15 cellular contexts compared by ENCODE assay signal in genomic region chr18:9824862-9825479, GRCh38.
DNase-seq lines count a peak whose midpoint lies in the region; ATAC-seq and TF ChIP-seq lines count a peak whose summit lies in the region.
"Had no signal": no experiment of that assay in that cellular context is flagged by ENCODE, and none has a peak within 500 bp of the region (broad histone marks: within the 10 kb centered on the region; RNA-seq: fewer than 3 reads in every experiment).

No MANE protein-coding gene starts in this region.

- POLR2A ChIA-PET in Caco-2 (lab: Charles Lee), result no interaction called here

- peak in 1 of 2 experiments; percentile 12 for DNase-seq in Caco-2
- DNase-seq in brain microvascular endothelial cell, result no peak
- no peak for DNase-seq in NCI-H1105 (lab: John Stamatoyannopoulos, UW)
- DNase-seq: activated CD4-positive, alpha-beta T cell treated with anti-CD3 and anti-CD28 coated beads for 4 hours; activated naive CD4-positive, alpha-beta T cell treated with anti-CD3 and anti-CD28 coated beads for 36 hours; BE2C; effector memory CD4-positive, alpha-beta T cell; GOT3; NCI-H2227 treated with DMSO at 0.1 percent for 48 hours; SJCRH30 had no signal

- in situ Hi-C loops in brain microvascular endothelial cell (cut with HindIII; ENCODE audit: low pct_ligation_motif_present, low sequenced_read_pairs), result no loop called here

- H3K9me3 Mint-ChIP-seq in Caco-2 (ENCODE audit: unreplicated experiment), result no peaks in the 10 kb centered on the region
- H3K9me3 Mint-ChIP-seq: activated naive CD4-positive, alpha-beta T cell treated with anti-CD3 and anti-CD28 coated beads for 36 hours had no signal

- CTCF ChIA-PET in Caco-2 (lab: Charles Lee), result no interaction called here

- H3K4me3 ChIP-seq in Caco-2 (ENCODE audit: low read depth, low read length) (no peak overlapping the region), brain microvascular endothelial cell (ENCODE audit: low read depth, low read length) (no peak overlapping the region), skin epidermis (no peak overlapping the region)
- H3K4me3 ChIP-seq: SJCRH30 had no signal

- peaks cover 18% of the 10 kb centered on the region for H3K4me1 Mint-ChIP-seq in Caco-2 (ENCODE audit: low read depth, unreplicated experiment)

- BruUV-seq in Caco-2 (replicated peaks; lab: Mats Ljungman, UMichigan), result TSS peak; percentile 98

- ATAC-seq in esophagus mucosa (no peak), HG02763 (IDR thresholded peaks at IDR 0.05; ENCODE audit: unreplicated experiment) (no peak), GM21576 (IDR thresholded peaks at IDR 0.05; ENCODE audit: unreplicated experiment) (no peak)

- peak overlapping the region; percentile 57 for H3K27ac ChIP-seq in brain microvascular endothelial cell
- H3K27ac ChIP-seq in layer of hippocampus (ENCODE audit: low read depth, low read length), result peak overlapping the region; percentile 67
- H3K27ac ChIP-seq in skin epidermis, result peak overlapping the region in 19 of 21 experiments; percentile 5 to 82 (median 58)
- H3K27ac ChIP-seq: SJCRH30 had no signal

- intact Hi-C loops in Caco-2 (cut with micrococcal nuclease; ENCODE audit: unreplicated experiment), result loop anchor here (1.0 to 5.0 kb wide), 3 partner anchors 17 to 87 kb away; partner anchors contain the start of gene VAPA

- H3K27ac Mint-ChIP-seq in Caco-2 (ENCODE audit: unreplicated experiment), result peak overlapping the region; percentile 96
- H3K27ac Mint-ChIP-seq: activated naive CD4-positive, alpha-beta T cell treated with anti-CD3 and anti-CD28 coated beads for 36 hours had no signal

- TF ChIP-seq CTCF in Caco-2 (IDR thresholded peaks at IDR 0.05; ENCODE audit: insufficient read depth in 1 of 2, low read depth in 1 of 2, low read length in 1 of 2, severe bottlenecking in 1 of 2, unreplicated experiment in 1 of 2) (no peak), brain microvascular endothelial cell (IDR thresholded peaks at IDR 0.05; ENCODE audit: low read depth, low read length, missing control alignments) (no peak)

- H3K9me3 ChIP-seq in Caco-2, result no peaks in the 10 kb centered on the region
- H3K9me3 ChIP-seq: BE2C, SJCRH30 had no signal

- H3K36me3 Mint-ChIP-seq in Caco-2 (ENCODE audit: insufficient read depth, unreplicated experiment), result peaks cover 4% of the 10 kb centered on the region

- peaks cover 28% of the 10 kb centered on the region for H3K4me1 ChIP-seq in Caco-2
- H3K4me1 ChIP-seq: BE2C, SJCRH30 had no signal

- peak overlapping the region; percentile 43 for H3K4me3 Mint-ChIP-seq in Caco-2 (ENCODE audit: unreplicated experiment)
- H3K4me3 Mint-ChIP-seq: activated naive CD4-positive, alpha-beta T cell treated with anti-CD3 and anti-CD28 coated beads for 36 hours had no signal

- H3K36me3 ChIP-seq in Caco-2 (ENCODE audit: control insufficient read depth, insufficient read depth, low read length) (no peaks in the 10 kb centered on the region), brain microvascular endothelial cell (replicated peaks) (peaks cover 3% of the 10 kb centered on the region)
- H3K36me3 ChIP-seq: BE2C, SJCRH30 had no signal

- no peaks in the 10 kb centered on the region for H3K27me3 Mint-ChIP-seq in Caco-2 (ENCODE audit: insufficient read depth, unreplicated experiment)

- H3K27me3 ChIP-seq in Caco-2 (replicated peaks; ENCODE audit: control insufficient read depth, insufficient read depth, low read length), result no peaks in the 10 kb centered on the region
- H3K27me3 ChIP-seq in brain microvascular endothelial cell (replicated peaks), result no peaks in the 10 kb centered on the region
- no peaks in the 10 kb centered on the region for H3K27me3 ChIP-seq in layer of hippocampus (ENCODE audit: control insufficient read depth, insufficient read depth, low read length)
- H3K27me3 ChIP-seq: BE2C, SJCRH30 had no signal
